ENCODE assay signal across 10 cellular contexts in genomic region chr11:103609117-103610066, GRCh38.
A peak's percentile ranks its signal among the peaks of the same experiment; 100 is the strongest.
DNase-seq lines count a peak whose midpoint lies in the region; ATAC-seq, FAIRE-seq and TF ChIP-seq lines count a peak whose summit lies in the region.
"Had no signal": no experiment of that assay in that cellular context is flagged by ENCODE, and none has a peak within 500 bp of the region (broad histone marks: within the 10 kb centered on the region; RNA-seq: fewer than 3 reads in every experiment).

No MANE protein-coding gene starts in this region.

- SMC1A ChIA-PET in GM12878 (lab: Charles Lee; ENCODE audit: uncharacterized antibody, unreplicated experiment): no interaction called here

- no peaks in the 10 kb centered on the region for H3K79me2 ChIP-seq in GM12878 (ENCODE audit: control insufficient read depth, insufficient read depth, low read length)

- H3K18ac ChIP-seq in IMR-90 (ENCODE audit: low read depth, low read length): peak overlapping the region; percentile 80; the same call in 1 of the 2 replicates

- H2AK9ac ChIP-seq in IMR-90 (replicated peaks; ENCODE audit: low read depth, low read length, poor library complexity): no peak overlapping the region

- H3K9me1 ChIP-seq in IMR-90 (ENCODE audit: insufficient read depth, low read length): no peaks in the 10 kb centered on the region

- H3K56ac ChIP-seq in IMR-90 (ENCODE audit: extremely low read depth, insufficient read depth, low read length): peak overlapping the region; percentile 67

- TF ChIP-seq POLR2A in IMR-90 (IDR thresholded peaks at IDR 0.05; ENCODE audit: low read depth, low read length): no peak
- TF ChIP-seq POLR2A in GM12878 (IDR thresholded peaks at IDR 0.05; ENCODE audit: low read depth, low read length): no peak

- CTCF ChIA-PET in IMR-90 (lab: Yijun Ruan, JAX) (interaction anchor here (0.6 to 1.9 kb wide), 8 partner anchors 14 to 278 kb away, joined by 3 to 5 read pairs (median 3); no protein-coding TSS in a partner anchor), GM12878 (lab: Yijun Ruan, JAX) (interaction anchor here (0.7 to 1.5 kb wide), 3 partner anchors 9 to 1137 kb away, joined by 3 to 5 read pairs (median 3); no protein-coding TSS in a partner anchor)

- H2BK120ac ChIP-seq in IMR-90 (ENCODE audit: low read depth, low read length): peak overlapping the region; percentile 95

- H4K20me1 ChIP-seq in IMR-90 (ENCODE audit: insufficient read depth, low read length): no peaks in the 10 kb centered on the region
- no peaks in the 10 kb centered on the region for H4K20me1 ChIP-seq in GM12878 (ENCODE audit: control insufficient read depth, insufficient read depth)

- peak; percentile 29 for FAIRE-seq in D721Med (lab: Jason Lieb, UNC)
- FAIRE-seq in GM12878 (lab: Jason Lieb, UNC): no peak

- no TSS peak for BruUV-seq in IMR-90 (replicated peaks; lab: Mats Ljungman, UMichigan)
- no TSS peak for BruUV-seq in GM12878 (replicated peaks; lab: Mats Ljungman, UMichigan)

- TF ChIP-seq CTCF in D721Med (IDR thresholded peaks at IDR 0.05; ENCODE audit: insufficient read depth, missing control alignments) (no peak), IMR-90 (conservative IDR thresholded peaks at IDR 0.05; ENCODE audit: low read depth, low read length) (peak; percentile 69), GM12878 (IDR thresholded peaks at IDR 0.05 in 2 of 3, conservative IDR thresholded peaks at IDR 0.05 in 1 of 3; ENCODE audit: control insufficient read depth in 2 of 3, extremely low read depth in 1 of 3, insufficient read depth in 1 of 3, low read depth in 3 of 3, low read length in 3 of 3) (peak in 2 of 3 experiments; percentile 14 to 26; a peak in 2 of 6 replicates)

- H2AK5ac ChIP-seq in IMR-90 (ENCODE audit: low read depth, low read length): peak overlapping the region; percentile 52

- TF ChIP-seq EP300 in GM12878 (IDR thresholded peaks at IDR 0.05; ENCODE audit: borderline replicate concordance in 1 of 2, control insufficient read depth in 1 of 2, low read depth in 2 of 2, low read length in 2 of 2): no peak

- dilution Hi-C loops in IMR-90 (cut with HindIII; ENCODE audit: low sequenced_read_pairs, unreplicated experiment): no loop called here

- in situ Hi-C loops in IMR-90 (cut with MboI; ENCODE audit: low sequenced_read_pairs) (no loop called here), GM12878 (cut with MboI) (no loop called here)

- peak overlapping the region; percentile 72 for H2AFZ ChIP-seq in IMR-90 (replicated peaks; ENCODE audit: low read length, poor library complexity)
- H2AFZ ChIP-seq in GM12878 (ENCODE audit: control insufficient read depth, low read depth, low read length): no peak overlapping the region

- no peaks in the 10 kb centered on the region for H3K9me3 ChIP-seq in IMR-90 (ENCODE audit: control insufficient read depth, insufficient read depth, low read length)
- H3K9me3 ChIP-seq in GM12878 (replicated peaks; ENCODE audit: control insufficient read depth, insufficient read depth, low read length): no peaks in the 10 kb centered on the region
- H3K9me3 ChIP-seq in mesodermal cell (ENCODE audit: control insufficient read depth, low read length): peaks cover 3% of the 10 kb centered on the region

- peak overlapping the region; percentile 43 to 82 for H4K8ac ChIP-seq in IMR-90 (ENCODE audit: low read depth in 2 of 2, low read length in 2 of 2)

- DNase-seq in D721Med (ENCODE audit: insufficient read length, low spot score): no peak
- DNase-seq in IMR-90: peak; percentile 96
- DNase-seq in GM12878 (ENCODE audit: low read depth, low spot score): no peak
- no peak for DNase-seq in C1 segment of cervical spinal cord (lab: John Stamatoyannopoulos, UW)
- DNase-seq: stimulated activated naive CD8-positive, alpha-beta T cell treated with anti-CD3 and anti-CD28 coated beads, Interleukin-15, Interleukin-2, amounts not matched to agents 100 U/mL and 50 U/mL, for 24 hours had no signal

- peak overlapping the region; percentile 79; the same call in 1 of the 2 replicates for H3K23ac ChIP-seq in IMR-90 (ENCODE audit: low read depth, low read length)

- peak overlapping the region; percentile 91 for H4K91ac ChIP-seq in IMR-90 (ENCODE audit: insufficient read depth, low read depth, low read length)

- RAD21 ChIA-PET in GM12878 (lab: Charles Lee; ENCODE audit: unreplicated experiment): no interaction called here

- H3K4me1 ChIP-seq in IMR-90 (ENCODE audit: control insufficient read depth, insufficient read depth, low read length): peaks cover 8% of the 10 kb centered on the region; the same call in 1 of the 2 replicates
- no peaks in the 10 kb centered on the region for H3K4me1 ChIP-seq in GM12878 (ENCODE audit: control insufficient read depth, insufficient read depth, low read length)
- H3K4me1 ChIP-seq in mesodermal cell (ENCODE audit: control insufficient read depth, insufficient read depth, low read length, poor library complexity, severe bottlenecking): peaks cover 18% of the 10 kb centered on the region

- H4K5ac ChIP-seq in IMR-90 (ENCODE audit: low read depth, low read length): peak overlapping the region; percentile 67; the same call in 1 of the 2 replicates

- H3K4me3 ChIP-seq in IMR-90 (ENCODE audit: insufficient read depth, low read depth, low read length) (no peak overlapping the region), GM12878 (no peak overlapping the region), mesodermal cell (ENCODE audit: extremely low read depth, insufficient read depth, low read length, poor library complexity, severe bottlenecking) (no peak overlapping the region)

- no peaks in the 10 kb centered on the region for H3K79me1 ChIP-seq in IMR-90 (ENCODE audit: low read depth in 1 of 2, low read length in 2 of 2)

- H3K14ac ChIP-seq in IMR-90 (replicated peaks; ENCODE audit: low read depth, low read length): peak overlapping the region; percentile 73

- H2BK15ac ChIP-seq in IMR-90 (ENCODE audit: low read depth, low read length): peak overlapping the region; percentile 82; the same call in 2 of the 3 replicates

- H2BK20ac ChIP-seq in IMR-90 (ENCODE audit: low read depth, low read length): peak overlapping the region; percentile 94

- H2BK5ac ChIP-seq in IMR-90 (ENCODE audit: low read depth, low read length, poor library complexity, severe bottlenecking): peak overlapping the region; percentile 87

- POLR2A ChIA-PET in IMR-90 (lab: Charles Lee; ENCODE audit: unreplicated experiment): no interaction called here
- POLR2A ChIA-PET in GM12878 (lab: Charles Lee): no interaction called here

- TF ChIP-seq RAD21 in IMR-90 (IDR thresholded peaks at IDR 0.05; ENCODE audit: low read length) (peak; percentile 63), GM12878 (IDR thresholded peaks at IDR 0.05; ENCODE audit: insufficient read depth, low read depth, low read length) (no peak)

- H3K27ac ChIP-seq in IMR-90 (ENCODE audit: insufficient read depth, low read length): peak overlapping the region; percentile 65
- H3K27ac ChIP-seq in GM12878 (ENCODE audit: control insufficient read depth, insufficient read depth): no peak overlapping the region
- H3K27ac ChIP-seq in mesodermal cell (ENCODE audit: low read depth, low read length, severe bottlenecking): peak overlapping the region; percentile 83
- H3K27ac ChIP-seq: HL-60 had no signal

- peak overlapping the region; percentile 86 for H3K4ac ChIP-seq in IMR-90 (ENCODE audit: low read depth, low read length)

- no peak overlapping the region for H3K9ac ChIP-seq in IMR-90 (ENCODE audit: low read depth, low read length)
- H3K9ac ChIP-seq in GM12878 (ENCODE audit: control insufficient read depth, insufficient read depth, low read length): no peak overlapping the region

- intact Hi-C loops in IMR-90 (cut with micrococcal nuclease): loop anchor here (10.0 kb wide), 1 partner anchor 315 kb away; no protein-coding TSS in a partner anchor
- intact Hi-C loops in GM12878 (cut with micrococcal nuclease; ENCODE audit: unreplicated experiment): loop anchor here (10.0 kb wide), 1 partner anchor 515 kb away; the partner anchor contains the start of gene DCUN1D5

- 100% methylated on average over 1 of the region's 2 CpGs; no CpG with 5 or more reads in 1 of the 2 experiments for WGBS in IMR-90 (ENCODE audit: extremely low coverage in 2 of 2, insufficient read length in 1 of 2), 2 experiments
- 41% methylated on average over 2 of the region's 2 CpGs for WGBS in GM12878 (ENCODE audit: insufficient coverage, insufficient replicate concordance, low lambda C conversion rate, missing lambda C conversion rate)
- 92% methylated on average over 1 of the region's 2 CpGs for WGBS in mesodermal cell (ENCODE audit: insufficient coverage in 2 of 2), 2 experiments

- peak overlapping the region; percentile 64; the same call in 1 of the 2 replicates for H3K4me2 ChIP-seq in IMR-90 (ENCODE audit: low read depth, low read length)
- no peak overlapping the region for H3K4me2 ChIP-seq in GM12878 (ENCODE audit: control insufficient read depth, insufficient read depth)

- H3K27me3 ChIP-seq in IMR-90 (ENCODE audit: control insufficient read depth, insufficient read depth, low read length): no peaks in the 10 kb centered on the region
- H3K27me3 ChIP-seq in GM12878 (replicated peaks in 1 of 2; ENCODE audit: control insufficient read depth in 2 of 2, insufficient read depth in 2 of 2, low read length in 1 of 2): no peaks in the 10 kb centered on the region

- no peaks in the 10 kb centered on the region for H3K36me3 ChIP-seq in IMR-90 (ENCODE audit: control insufficient read depth, insufficient read depth, low read length)
- no peaks in the 10 kb centered on the region for H3K36me3 ChIP-seq in GM12878 (ENCODE audit: control insufficient read depth in 2 of 2, insufficient read depth in 2 of 2, low read length in 1 of 2)
- no peaks in the 10 kb centered on the region for H3K36me3 ChIP-seq in mesodermal cell (ENCODE audit: control insufficient read depth, insufficient read depth, low read length)

- ATAC-seq in IMR-90 (ENCODE audit: low read depth): peak; percentile 98
- ATAC-seq in GM12878: 0 out of 3 replicates have a peak, but pooled peaks have one; percentile 27
- no peak for ATAC-seq in HG02981 (IDR thresholded peaks at IDR 0.05; ENCODE audit: unreplicated experiment)
- ATAC-seq in GM19397 (IDR thresholded peaks at IDR 0.05; ENCODE audit: unreplicated experiment): no peak
- ATAC-seq in HG02970 (IDR thresholded peaks at IDR 0.05; ENCODE audit: low FRiP score, unreplicated experiment): no peak
- ATAC-seq: stimulated activated naive CD8-positive, alpha-beta T cell treated with anti-CD3 and anti-CD28 coated beads, Interleukin-15, Interleukin-2, amounts not matched to agents 100 U/mL and 50 U/mL, for 24 hours had no signal

TF ChIP-seq in IMR-90, 13 proteins besides CTCF, POLR2A, EP300 and RAD21 (continues in another document):
- no peak for TF ChIP-seq RCOR1 (IDR thresholded peaks at IDR 0.05; ENCODE audit: insufficient replicate concordance, low read length)
- peak; percentile 50 for TF ChIP-seq SMC3 (IDR thresholded peaks at IDR 0.05; ENCODE audit: low read depth, low read length)
- no peak for TF ChIP-seq CEBPB (IDR thresholded peaks at IDR 0.05; ENCODE audit: low read depth, low read length)

TF ChIP-seq in GM12878, 131 proteins besides CTCF, POLR2A, EP300 and RAD21 (continues in another document):
- no peak for TF ChIP-seq HDGF (IDR thresholded peaks at IDR 0.05)
- TF ChIP-seq GABPA (IDR thresholded peaks at IDR 0.05; ENCODE audit: low read depth): no peak
- TF ChIP-seq EZH2 (IDR thresholded peaks at IDR 0.05; ENCODE audit: borderline replicate concordance, control insufficient read depth, low read depth, low read length): no peak

Comparison
In these comparisons a context has a peak if more than half of its experiments do, and no peak if none do; other contexts are left out.
1. ATAC-seq: peak in IMR-90 (single experiment) and GM12878 (single experiment); none in HG02981 (single experiment), GM19397 (single experiment) and HG02970 (single experiment).